1 cellular context compared by ENCODE assay signal in the genomic region with DNA sequence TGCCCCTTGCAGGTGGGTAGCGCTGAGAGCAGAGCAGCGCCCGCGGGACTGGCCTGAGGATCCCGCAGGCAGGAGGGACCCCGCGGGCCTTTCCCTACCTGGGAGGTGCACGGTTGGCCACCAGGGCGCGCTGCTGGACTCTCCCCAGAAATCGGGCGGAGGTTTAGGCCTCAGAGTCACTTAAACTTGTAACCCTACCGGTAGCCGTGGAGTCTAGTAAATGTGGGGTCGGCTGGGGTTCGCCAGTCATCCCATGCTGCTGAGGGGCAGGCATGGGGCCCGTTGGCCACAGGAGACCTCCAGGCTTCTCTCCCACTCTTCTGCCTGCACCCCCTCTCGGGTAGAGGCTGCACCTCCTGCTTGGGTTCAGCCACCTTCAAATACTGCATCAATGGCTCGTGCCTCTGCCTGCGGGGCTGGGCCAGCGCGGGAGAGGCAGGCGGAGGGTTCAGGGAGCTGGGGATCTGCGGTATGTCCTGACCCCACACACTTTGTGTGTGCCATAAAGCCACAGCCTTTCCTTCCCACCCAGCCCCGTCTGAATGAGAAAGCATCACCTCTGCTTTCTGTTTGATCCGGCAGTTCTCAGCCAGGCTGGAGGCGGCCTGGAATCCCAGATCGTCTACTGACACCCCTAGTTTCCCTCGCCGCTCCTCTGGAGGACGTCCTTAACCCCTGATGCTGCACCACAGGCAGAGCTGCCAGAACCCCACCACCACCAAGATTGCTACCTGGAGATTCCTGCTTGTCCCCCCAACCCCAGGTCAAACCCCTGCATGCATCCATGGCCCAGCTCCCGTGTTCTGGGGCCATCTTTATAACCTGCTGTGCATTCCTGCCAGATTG.
A peak's percentile ranks its signal among the peaks of the same experiment; 100 is the strongest.
TF ChIP-seq lines count a peak whose summit lies in the region.

No MANE protein-coding gene starts in this region.

TF ChIP-seq in HepG2, 621 proteins besides CTCF, POLR2A, EP300 and RAD21 (continues in another document):
- TF ChIP-seq TP53 (CRISPR knock-in tag; conservative IDR thresholded peaks at IDR 0.05) (no peak), ZNF292 (CRISPR knock-in tag; IDR thresholded peaks at IDR 0.05; ENCODE audit: borderline replicate concordance, low read depth) (no peak), ZFP36L2 (CRISPR knock-in tag; IDR thresholded peaks at IDR 0.05) (no peak), RXRB (CRISPR knock-in tag; IDR thresholded peaks at IDR 0.05; ENCODE audit: borderline replicate concordance) (0 out of 2 replicates have a peak, but pooled peaks have one; percentile 13), MTA1 (CRISPR knock-in tag; IDR thresholded peaks at IDR 0.05; ENCODE audit: borderline replicate concordance) (0 out of 2 replicates have a peak, but pooled peaks have one; percentile 17), PTBP1 (IDR thresholded peaks at IDR 0.05; ENCODE audit: low read depth, low read length, poor library complexity, severe bottlenecking) (no peak), ZNF468 (CRISPR knock-in tag; IDR thresholded peaks at IDR 0.05) (no peak), YY1 (IDR thresholded peaks at IDR 0.05; ENCODE audit: insufficient read depth, insufficient replicate concordance, low read depth, low read length) (peak; percentile 39), ARNT2 (CRISPR knock-in tag; IDR thresholded peaks at IDR 0.05; ENCODE audit: low read depth) (peak; percentile 56; the same call in 1 of the 2 replicates), SP4 (CRISPR knock-in tag; IDR thresholded peaks at IDR 0.05) (peak; percentile 32; the same call in 1 of the 2 replicates), PRDM4 (CRISPR knock-in tag; IDR thresholded peaks at IDR 0.05; ENCODE audit: borderline replicate concordance) (no peak), ZNF225 (CRISPR knock-in tag; IDR thresholded peaks at IDR 0.05) (no peak), ZZZ3 (CRISPR knock-in tag; IDR thresholded peaks at IDR 0.05; ENCODE audit: borderline replicate concordance) (no peak; the same call in 1 of the 2 replicates), SOX6 (IDR thresholded peaks at IDR 0.05) (no peak), SOX6 (CRISPR knock-in tag; IDR thresholded peaks at IDR 0.05) (peak; percentile 32; the same call in 1 of the 2 replicates), ATF5 (CRISPR knock-in tag; IDR thresholded peaks at IDR 0.05; ENCODE audit: low read depth) (no peak), ZNF749 (CRISPR knock-in tag; IDR thresholded peaks at IDR 0.05; ENCODE audit: borderline replicate concordance) (no peak), ZBTB14 (CRISPR knock-in tag; IDR thresholded peaks at IDR 0.05) (no peak), ZKSCAN5 (CRISPR knock-in tag; IDR thresholded peaks at IDR 0.05) (0 out of 2 replicates have a peak, but pooled peaks have one; percentile 21), ZBTB26 (CRISPR knock-in tag; IDR thresholded peaks at IDR 0.05; ENCODE audit: borderline replicate concordance) (no peak), IKZF1 (IDR thresholded peaks at IDR 0.05) (no peak), RBM22 (optimal IDR thresholded peaks at IDR 0.05; ENCODE audit: low read length) (no peak), SAP130 (CRISPR knock-in tag; IDR thresholded peaks at IDR 0.05; ENCODE audit: low read depth) (peak; percentile 53; the same call in 1 of the 2 replicates), AGO1 (IDR thresholded peaks at IDR 0.05; ENCODE audit: low read depth, low read length, poor library complexity, severe bottlenecking) (no peak), NFE2L2 (IDR thresholded peaks at IDR 0.05; ENCODE audit: low read length) (no peak), ZBTB1 (CRISPR knock-in tag; IDR thresholded peaks at IDR 0.05; ENCODE audit: borderline replicate concordance) (no peak), NFKB2 (CRISPR knock-in tag; IDR thresholded peaks at IDR 0.05; ENCODE audit: borderline replicate concordance) (no peak), GATAD2A (CRISPR knock-in tag; IDR thresholded peaks at IDR 0.05) (peak; percentile 46; the same call in 1 of the 2 replicates), ATF7-NPFF (CRISPR knock-in tag; IDR thresholded peaks at IDR 0.05; ENCODE audit: low read depth) (no peak), TAF15 (IDR thresholded peaks at IDR 0.05; ENCODE audit: low read depth, low read length, poor library complexity, severe bottlenecking) (no peak), ZNF839 (CRISPR knock-in tag; IDR thresholded peaks at IDR 0.05; ENCODE audit: borderline replicate concordance) (no peak), HOXA3 (CRISPR knock-in tag; IDR thresholded peaks at IDR 0.05) (0 out of 2 replicates have a peak, but pooled peaks have one; percentile 25), IRF2 (CRISPR knock-in tag; IDR thresholded peaks at IDR 0.05) (peak; percentile 59), SNAI1 (CRISPR knock-in tag; IDR thresholded peaks at IDR 0.05; ENCODE audit: borderline replicate concordance) (no peak), NFRKB (IDR thresholded peaks at IDR 0.05) (no peak), GABPB1 (CRISPR knock-in tag; IDR thresholded peaks at IDR 0.05) (peak; percentile 53; the same call in 1 of the 2 replicates), TBP (CRISPR knock-in tag; IDR thresholded peaks at IDR 0.05) (no peak), POGZ (CRISPR knock-in tag; IDR thresholded peaks at IDR 0.05) (0 out of 2 replicates have a peak, but pooled peaks have one; percentile 21), ZNF335 (CRISPR knock-in tag; IDR thresholded peaks at IDR 0.05) (no peak), GZF1 (CRISPR knock-in tag; IDR thresholded peaks at IDR 0.05) (no peak), PHF8 (CRISPR knock-in tag; IDR thresholded peaks at IDR 0.05) (peak; percentile 40; the same call in 1 of the 2 replicates), MAX (IDR thresholded peaks at IDR 0.05) (no peak), PHB2 (IDR thresholded peaks at IDR 0.05; ENCODE audit: partially characterized antibody) (no peak), YEATS4 (CRISPR knock-in tag; IDR thresholded peaks at IDR 0.05; ENCODE audit: borderline replicate concordance) (peak; percentile 57; the same call in 1 of the 2 replicates)
- TF ChIP-seq, protein P1, sequence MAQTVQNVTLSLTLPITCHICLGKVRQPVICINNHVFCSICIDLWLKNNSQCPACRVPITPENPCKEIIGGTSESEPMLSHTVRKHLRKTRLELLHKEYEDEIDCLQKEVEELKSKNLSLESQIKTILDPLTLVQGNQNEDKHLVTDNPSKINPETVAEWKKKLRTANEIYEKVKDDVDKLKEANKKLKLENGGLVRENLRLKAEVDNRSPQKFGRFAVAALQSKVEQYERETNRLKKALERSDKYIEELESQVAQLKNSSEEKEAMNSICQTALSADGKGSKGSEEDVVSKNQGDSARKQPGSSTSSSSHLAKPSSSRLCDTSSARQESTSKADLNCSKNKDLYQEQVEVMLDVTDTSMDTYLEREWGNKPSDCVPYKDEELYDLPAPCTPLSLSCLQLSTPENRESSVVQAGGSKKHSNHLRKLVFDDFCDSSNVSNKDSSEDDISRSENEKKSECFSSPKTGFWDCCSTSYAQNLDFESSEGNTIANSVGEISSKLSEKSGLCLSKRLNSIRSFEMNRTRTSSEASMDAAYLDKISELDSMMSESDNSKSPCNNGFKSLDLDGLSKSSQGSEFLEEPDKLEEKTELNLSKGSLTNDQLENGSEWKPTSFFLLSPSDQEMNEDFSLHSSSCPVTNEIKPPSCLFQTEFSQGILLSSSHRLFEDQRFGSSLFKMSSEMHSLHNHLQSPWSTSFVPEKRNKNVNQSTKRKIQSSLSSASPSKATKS (CRISPR knock-in tag; IDR thresholded peaks at IDR 0.05): no peak
- TF ChIP-seq, protein P2, sequence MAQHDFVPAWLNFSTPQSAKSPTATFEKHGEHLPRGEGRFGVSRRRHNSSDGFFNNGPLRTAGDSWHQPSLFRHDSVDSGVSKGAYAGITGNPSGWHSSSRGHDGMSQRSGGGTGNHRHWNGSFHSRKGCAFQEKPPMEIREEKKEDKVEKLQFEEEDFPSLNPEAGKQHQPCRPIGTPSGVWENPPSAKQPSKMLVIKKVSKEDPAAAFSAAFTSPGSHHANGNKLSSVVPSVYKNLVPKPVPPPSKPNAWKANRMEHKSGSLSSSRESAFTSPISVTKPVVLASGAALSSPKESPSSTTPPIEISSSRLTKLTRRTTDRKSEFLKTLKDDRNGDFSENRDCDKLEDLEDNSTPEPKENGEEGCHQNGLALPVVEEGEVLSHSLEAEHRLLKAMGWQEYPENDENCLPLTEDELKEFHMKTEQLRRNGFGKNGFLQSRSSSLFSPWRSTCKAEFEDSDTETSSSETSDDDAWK (CRISPR knock-in tag; IDR thresholded peaks at IDR 0.05): no peak
- TF ChIP-seq, protein P3, sequence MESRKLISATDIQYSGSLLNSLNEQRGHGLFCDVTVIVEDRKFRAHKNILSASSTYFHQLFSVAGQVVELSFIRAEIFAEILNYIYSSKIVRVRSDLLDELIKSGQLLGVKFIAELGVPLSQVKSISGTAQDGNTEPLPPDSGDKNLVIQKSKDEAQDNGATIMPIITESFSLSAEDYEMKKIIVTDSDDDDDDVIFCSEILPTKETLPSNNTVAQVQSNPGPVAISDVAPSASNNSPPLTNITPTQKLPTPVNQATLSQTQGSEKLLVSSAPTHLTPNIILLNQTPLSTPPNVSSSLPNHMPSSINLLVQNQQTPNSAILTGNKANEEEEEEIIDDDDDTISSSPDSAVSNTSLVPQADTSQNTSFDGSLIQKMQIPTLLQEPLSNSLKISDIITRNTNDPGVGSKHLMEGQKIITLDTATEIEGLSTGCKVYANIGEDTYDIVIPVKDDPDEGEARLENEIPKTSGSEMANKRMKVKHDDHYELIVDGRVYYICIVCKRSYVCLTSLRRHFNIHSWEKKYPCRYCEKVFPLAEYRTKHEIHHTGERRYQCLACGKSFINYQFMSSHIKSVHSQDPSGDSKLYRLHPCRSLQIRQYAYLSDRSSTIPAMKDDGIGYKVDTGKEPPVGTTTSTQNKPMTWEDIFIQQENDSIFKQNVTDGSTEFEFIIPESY (CRISPR knock-in tag; IDR thresholded peaks at IDR 0.05): no peak
- TF ChIP-seq, protein P4, sequence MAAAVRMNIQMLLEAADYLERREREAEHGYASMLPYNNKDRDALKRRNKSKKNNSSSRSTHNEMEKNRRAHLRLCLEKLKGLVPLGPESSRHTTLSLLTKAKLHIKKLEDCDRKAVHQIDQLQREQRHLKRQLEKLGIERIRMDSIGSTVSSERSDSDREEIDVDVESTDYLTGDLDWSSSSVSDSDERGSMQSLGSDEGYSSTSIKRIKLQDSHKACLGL (CRISPR knock-in tag; IDR thresholded peaks at IDR 0.05): no peak
- TF ChIP-seq, protein P5, sequence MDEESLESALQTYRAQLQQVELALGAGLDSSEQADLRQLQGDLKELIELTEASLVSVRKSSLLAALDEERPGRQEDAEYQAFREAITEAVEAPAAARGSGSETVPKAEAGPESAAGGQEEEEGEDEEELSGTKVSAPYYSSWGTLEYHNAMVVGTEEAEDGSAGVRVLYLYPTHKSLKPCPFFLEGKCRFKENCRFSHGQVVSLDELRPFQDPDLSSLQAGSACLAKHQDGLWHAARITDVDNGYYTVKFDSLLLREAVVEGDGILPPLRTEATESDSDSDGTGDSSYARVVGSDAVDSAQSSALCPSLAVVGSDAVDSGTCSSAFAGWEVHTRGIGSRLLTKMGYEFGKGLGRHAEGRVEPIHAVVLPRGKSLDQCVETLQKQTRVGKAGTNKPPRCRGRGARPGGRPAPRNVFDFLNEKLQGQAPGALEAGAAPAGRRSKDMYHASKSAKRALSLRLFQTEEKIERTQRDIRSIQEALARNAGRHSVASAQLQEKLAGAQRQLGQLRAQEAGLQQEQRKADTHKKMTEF (CRISPR knock-in tag; IDR thresholded peaks at IDR 0.05): no peak
